Comparison of ENCODE assay signal across 24 cellular contexts in genomic region chr10:122957474-122957873, GRCh38. TPM values are rescaled to one million over a fixed set of nuclear protein-coding genes. Genes with fewer than 3 reads are reported as not detected.
DNase-seq lines count a peak whose midpoint lies in the region; ATAC-seq, FAIRE-seq and TF ChIP-seq lines count a peak whose summit lies in the region.
"Had no signal": no experiment of that assay in that cellular context is flagged by ENCODE, and none has a peak within 500 bp of the region (broad histone marks: within the 10 kb centered on the region; RNA-seq: fewer than 3 reads in every experiment).

No MANE protein-coding gene starts in this region.

- CTCF ChIA-PET in HepG2 (lab: Yijun Ruan, JAX; ENCODE audit: low intra/inter-chr PET ratio, low total read pairs) (no interaction called here), RWPE1 (lab: Yijun Ruan, JAX) (interaction anchor here (0.6 kb wide), 1 partner anchor 1221 kb away, joined by 3 read pairs; no protein-coding TSS in a partner anchor)

- no peak overlapping the region for H2AFZ ChIP-seq in HepG2 (ENCODE audit: low read length)
- H2AFZ ChIP-seq: PC-9 had no signal

- H3K9me3 ChIP-seq in HepG2 (ENCODE audit: low read length) (no peaks in the 10 kb centered on the region), right lobe of liver (no peaks in the 10 kb centered on the region), HAP-1 (no peaks in the 10 kb centered on the region)
- H3K9me3 ChIP-seq: SK-N-SH had no signal

- H3K4me2 ChIP-seq in HepG2 (ENCODE audit: low read depth, low read length) = no peak overlapping the region
- H3K4me2 ChIP-seq: KMS-11, PC-9, SK-N-SH had no signal

- peak; percentile 44 for FAIRE-seq in HepG2 (lab: Jason Lieb, UNC)

- TF ChIP-seq POLR2A in HepG2 (IDR thresholded peaks at IDR 0.05; ENCODE audit: insufficient read depth in 1 of 2, low read depth in 2 of 2, low read length in 2 of 2) = no peak
- TF ChIP-seq POLR2A in right lobe of liver (IDR thresholded peaks at IDR 0.05) = no peak

- peaks cover 4% of the 10 kb centered on the region for H3K79me2 ChIP-seq in HepG2 (ENCODE audit: insufficient read depth, low read length)

- H4K20me1 ChIP-seq in HepG2 (ENCODE audit: insufficient read depth, low read length) = no peaks in the 10 kb centered on the region

- POLR2A ChIA-PET in HepG2 (lab: Yijun Ruan, JAX) (interaction anchor here (1.3 kb wide), 1 partner anchor 22 kb away, joined by 5 read pairs; the partner anchor contains the start of gene PSTK), RWPE1 (lab: Yijun Ruan, JAX; ENCODE audit: low non-redundant PET) (no interaction called here)

- in situ Hi-C loops in HepG2 (cut with HindIII; ENCODE audit: extremely low pct_ligation_motif_present, low pct_unique_long_range_greater_than_20kb) = no loop called here
- in situ Hi-C loops in HAP-1 (cut with MboI; ENCODE audit: low sequenced_read_pairs) = no loop called here

- TF ChIP-seq RAD21 in HepG2 (CRISPR knock-in tag; IDR thresholded peaks at IDR 0.05) = no peak

- no peak for TF ChIP-seq CTCF in HepG2 (CRISPR knock-in tag; IDR thresholded peaks at IDR 0.05)
- TF ChIP-seq CTCF in right lobe of liver (IDR thresholded peaks at IDR 0.05) = no peak
- no peak for TF ChIP-seq CTCF in RWPE1 (conservative IDR thresholded peaks at IDR 0.05; ENCODE audit: low read depth)
- no peak for TF ChIP-seq CTCF in fibroblast of pulmonary artery (IDR thresholded peaks at IDR 0.05; ENCODE audit: low read length, missing control alignments)

- H3K27ac ChIP-seq in HepG2 (ENCODE audit: extremely low read length, insufficient read depth, low read length) (peak overlapping the region; percentile 12), right lobe of liver (no peak overlapping the region), RWPE1 (no peak overlapping the region)
- H3K27ac ChIP-seq: C4-2B, KMS-11, PC-9 had no signal

- WGBS in HepG2 (ENCODE audit: low lambda C conversion rate) = 57% methylated on average over 5 of the region's 5 CpGs
- WGBS in right lobe of liver (ENCODE audit: insufficient coverage, low coverage, low lambda C conversion rate, missing lambda C conversion rate) = 68% methylated on average over 5 of the region's 5 CpGs

- H3K36me3 ChIP-seq in HepG2 (replicated peaks in 1 of 2; ENCODE audit: control insufficient read depth in 1 of 2, insufficient read depth in 2 of 2, low read length in 2 of 2) = no peaks in the 10 kb centered on the region
- H3K36me3 ChIP-seq in right lobe of liver = no peaks in the 10 kb centered on the region
- H3K36me3 ChIP-seq in HAP-1 (replicated peaks) = peaks cover under 1% of the 10 kb centered on the region; the same call in 1 of the 2 replicates

- peaks cover 43% of the 10 kb centered on the region for H3K4me1 ChIP-seq in HepG2 (ENCODE audit: insufficient read depth, low read length)
- peaks cover 0 to 9% (median 0%) of the 10 kb centered on the region in 4 donors for H3K4me1 ChIP-seq in right lobe of liver
- peaks cover 2% of the 10 kb centered on the region for H3K4me1 ChIP-seq in HAP-1

- no peaks in the 10 kb centered on the region; a peak in 1 of 5 replicates for H3K27me3 ChIP-seq in HepG2 (ENCODE audit: control insufficient read depth in 1 of 2, insufficient read depth in 2 of 2, low read length in 2 of 2)
- H3K27me3 ChIP-seq in right lobe of liver = no peaks in the 10 kb centered on the region
- no peaks in the 10 kb centered on the region for H3K27me3 ChIP-seq in HAP-1 (ENCODE audit: low read depth)
- H3K27me3 ChIP-seq: MG63 had no signal

- TF ChIP-seq EP300 in HepG2 (IDR thresholded peaks at IDR 0.05; ENCODE audit: low read depth in 2 of 2, low read length in 2 of 2) (no peak), HepG2 (CRISPR knock-in tag; IDR thresholded peaks at IDR 0.05; ENCODE audit: borderline replicate concordance) (no peak)

- ATAC-seq in HepG2 = no peak
- ATAC-seq in right lobe of liver = no peak

- no peak overlapping the region for H3K9ac ChIP-seq in HepG2 (ENCODE audit: insufficient read depth, low read depth, low read length)
- H3K9ac ChIP-seq: KMS-11, SK-N-SH had no signal

- BruUV-seq in HepG2 (replicated peaks; lab: Mats Ljungman, UMichigan) = no TSS peak

- intact Hi-C loops in HepG2 (cut with micrococcal nuclease; ENCODE audit: unreplicated experiment) (no loop called here), right lobe of liver (cut with DNase I) (no loop called here)

- H3K4me3 ChIP-seq in HepG2 (replicated peaks in 1 of 3; ENCODE audit: insufficient read depth in 1 of 3, low read depth in 2 of 3, low read length in 3 of 3) (no peak overlapping the region), right lobe of liver (no peak overlapping the region), fibroblast of pulmonary artery (replicated peaks; ENCODE audit: low read depth, low read length) (no peak overlapping the region), HAP-1 (no peak overlapping the region)
- H3K4me3 ChIP-seq: MG63, PC-9 had no signal

- DNase-seq in HepG2 (ENCODE audit: low spot score) = peak; percentile 63
- DNase-seq in right lobe of liver = no peak
- peak; percentile 15 for DNase-seq in RWPE1 (ENCODE audit: low spot score)
- DNase-seq in fibroblast of pulmonary artery (ENCODE audit: low read depth) = peak; percentile 21
- DNase-seq in NCI-H510A (lab: John Stamatoyannopoulos, UW) = no peak
- DNase-seq in HAP-1 (ENCODE audit: low spot score in 2 of 2) = no peak
- DNase-seq in Ammon's horn (ENCODE audit: low spot score) = no peak
- no peak for DNase-seq in pons (ENCODE audit: low spot score)
- DNase-seq: AML-193; CD8-positive, alpha-beta memory T cell; H9; MG63; NCI-H1048; NCI-H1417 treated with DMSO at 0.1 percent for 48 hours; NCI-H187; NCI-H748 treated with DMSO at 0.1 percent for 48 hours; PC-9; SIG-M5; SK-N-SH had no signal

RNA-seq across cellular contexts. Expression of gene C10orf88, which starts 3.4 kb away (rescaled TPM):
- total RNA-seq in HepG2 (2016; rRNA removed; fragmentation: Illumina TruSeq; extraction: Trizol) (11.8 and 13.4 TPM in 2 replicates), right lobe of liver (1 to 10 TPM; 2.0 to 4.5 (median 3.3) TPM)
- 2.0 and 2.5 TPM in 2 replicates for total RNA-seq in HepG2 (2016; cell fraction: cytosol; rRNA removed; fragmentation: Illumina TruSeq; extraction: Trizol; ENCODE audit: low read depth)
- 12.1 and 15.6 TPM in 2 replicates for total RNA-seq in HepG2 (2016; cell fraction: insoluble cytoplasmic fraction; rRNA removed; fragmentation: Illumina TruSeq; extraction: Trizol)
- 3.4 and 5.7 TPM in 2 replicates for total RNA-seq in HepG2 (2016; cell fraction: membrane; rRNA removed; fragmentation: Illumina TruSeq; extraction: Trizol)
- total RNA-seq in HepG2 (2016; cell fraction: nucleus; rRNA removed; fragmentation: Illumina TruSeq; extraction: Trizol) = 11.3 and 14.0 TPM in 2 replicates
- polyA plus RNA-seq in HepG2 (2011; rRNA removed) = 4.2 and 4.6 TPM in 2 replicates
- polyA plus RNA-seq in HepG2 (2011; cell fraction: cytosol; rRNA removed) = 1.3 and 2.2 TPM in 2 replicates
- polyA plus RNA-seq in HepG2 (2011; cell fraction: nucleus; rRNA removed) = 2.0 and 3.8 TPM in 2 replicates
- 7.5 and 9.2 TPM in 2 replicates for polyA plus RNA-seq in HepG2 (2012)
- polyA plus RNA-seq in HepG2 (2016; cell fraction: cytosol; fragmentation: Illumina TruSeq; extraction: Trizol; ENCODE audit: low read depth) = 1.0 and 1.2 TPM in 2 replicates
- polyA plus RNA-seq in HepG2 (2016; cell fraction: insoluble cytoplasmic fraction; fragmentation: Illumina TruSeq; extraction: Trizol; ENCODE audit: low read depth) = 13.4 and 13.5 TPM in 2 replicates
- 1.5 and 2.2 TPM in 2 replicates for polyA plus RNA-seq in HepG2 (2016; cell fraction: membrane; fragmentation: Illumina TruSeq; extraction: Trizol; ENCODE audit: low read depth)
- polyA plus RNA-seq in HepG2 (2016; cell fraction: nucleus; fragmentation: Illumina TruSeq; extraction: Trizol; ENCODE audit: insufficient read depth, low read depth) = 20.3 and 21.5 TPM in 2 replicates
- 1.4 and 2.6 TPM in 2 replicates for polyA minus RNA-seq in HepG2 (2011; rRNA and poly(A)+ RNA removed; ENCODE audit: low replicate concordance)
- polyA minus RNA-seq in HepG2 (2011; cell fraction: cytosol; rRNA and poly(A)+ RNA removed) = 6.1 and 8.5 TPM in 2 replicates
- polyA minus RNA-seq in HepG2 (2011; cell fraction: nucleus; rRNA and poly(A)+ RNA removed) = 12.0 and 14.7 TPM in 2 replicates

RNA-seq across cellular contexts. Expression of gene PSTK, which starts 22.7 kb away (rescaled TPM):
- total RNA-seq in HepG2 (2016; rRNA removed; fragmentation: Illumina TruSeq; extraction: Trizol) = 9.3 and 9.8 TPM in 2 replicates
- total RNA-seq in HepG2 (2016; cell fraction: cytosol; rRNA removed; fragmentation: Illumina TruSeq; extraction: Trizol; ENCODE audit: low read depth) = 6.0 TPM in 2 replicates
- 9.1 and 10.9 TPM in 2 replicates for total RNA-seq in HepG2 (2016; cell fraction: insoluble cytoplasmic fraction; rRNA removed; fragmentation: Illumina TruSeq; extraction: Trizol)
- 7.5 and 8.6 TPM in 2 replicates for total RNA-seq in HepG2 (2016; cell fraction: membrane; rRNA removed; fragmentation: Illumina TruSeq; extraction: Trizol)
- 8.3 and 10.9 TPM in 2 replicates for total RNA-seq in HepG2 (2016; cell fraction: nucleus; rRNA removed; fragmentation: Illumina TruSeq; extraction: Trizol)
- 7.5 and 8.2 TPM in 2 replicates for polyA plus RNA-seq in HepG2 (2011; rRNA removed)
- 5.3 and 6.7 TPM in 2 replicates for polyA plus RNA-seq in HepG2 (2011; cell fraction: cytosol; rRNA removed)
- 5.6 and 6.5 TPM in 2 replicates for polyA plus RNA-seq in HepG2 (2011; cell fraction: nucleus; rRNA removed)
- 5.6 and 7.4 TPM in 2 replicates for polyA plus RNA-seq in HepG2 (2012)
- polyA plus RNA-seq in HepG2 (2016; cell fraction: cytosol; fragmentation: Illumina TruSeq; extraction: Trizol; ENCODE audit: low read depth) = 5.2 and 6.9 TPM in 2 replicates
- polyA plus RNA-seq in HepG2 (2016; cell fraction: insoluble cytoplasmic fraction; fragmentation: Illumina TruSeq; extraction: Trizol; ENCODE audit: low read depth) = 12.0 and 12.9 TPM in 2 replicates
- 6.0 and 7.2 TPM in 2 replicates for polyA plus RNA-seq in HepG2 (2016; cell fraction: membrane; fragmentation: Illumina TruSeq; extraction: Trizol; ENCODE audit: low read depth)
- 14.7 and 16.0 TPM in 2 replicates for polyA plus RNA-seq in HepG2 (2016; cell fraction: nucleus; fragmentation: Illumina TruSeq; extraction: Trizol; ENCODE audit: insufficient read depth, low read depth)
- 2.8 and 4.0 TPM in 2 replicates for polyA minus RNA-seq in HepG2 (2011; rRNA and poly(A)+ RNA removed; ENCODE audit: low replicate concordance)
- polyA minus RNA-seq in HepG2 (2011; cell fraction: cytosol; rRNA and poly(A)+ RNA removed) = 2.2 and 3.2 TPM in 2 replicates
- 11.8 and 12.4 TPM in 2 replicates for polyA minus RNA-seq in HepG2 (2011; cell fraction: nucleus; rRNA and poly(A)+ RNA removed)
- total RNA-seq in right lobe of liver = 1 to 10 TPM; 3.0 to 6.9 (median 4.0) TPM

RNA-seq across cellular contexts. Expression of gene FAM24A, which starts 47.1 kb away (rescaled TPM):
- total RNA-seq in HepG2 (2016; rRNA removed; fragmentation: Illumina TruSeq; extraction: Trizol) = not detected in 2 replicates
- total RNA-seq in HepG2 (2016; cell fraction: cytosol; rRNA removed; fragmentation: Illumina TruSeq; extraction: Trizol; ENCODE audit: low read depth) = not detected in 2 replicates
- not detected in 2 replicates for total RNA-seq in HepG2 (2016; cell fraction: insoluble cytoplasmic fraction; rRNA removed; fragmentation: Illumina TruSeq; extraction: Trizol)
- total RNA-seq in HepG2 (2016; cell fraction: membrane; rRNA removed; fragmentation: Illumina TruSeq; extraction: Trizol) = not detected in 2 replicates
- not detected in 2 replicates for total RNA-seq in HepG2 (2016; cell fraction: nucleus; rRNA removed; fragmentation: Illumina TruSeq; extraction: Trizol)
- polyA plus RNA-seq in HepG2 (2011; rRNA removed) = not detected in 2 replicates
- polyA plus RNA-seq in HepG2 (2011; cell fraction: cytosol; rRNA removed) = not detected in 2 replicates
- polyA plus RNA-seq in HepG2 (2011; cell fraction: nucleus; rRNA removed) = not detected in 2 replicates
- polyA plus RNA-seq in HepG2 (2012) = not detected in 2 replicates
- not detected in 2 replicates for polyA plus RNA-seq in HepG2 (2016; cell fraction: cytosol; fragmentation: Illumina TruSeq; extraction: Trizol; ENCODE audit: low read depth)
- polyA plus RNA-seq in HepG2 (2016; cell fraction: insoluble cytoplasmic fraction; fragmentation: Illumina TruSeq; extraction: Trizol; ENCODE audit: low read depth) = not detected in 2 replicates
- polyA plus RNA-seq in HepG2 (2016; cell fraction: membrane; fragmentation: Illumina TruSeq; extraction: Trizol; ENCODE audit: low read depth) = not detected in 2 replicates
- polyA plus RNA-seq in HepG2 (2016; cell fraction: nucleus; fragmentation: Illumina TruSeq; extraction: Trizol; ENCODE audit: insufficient read depth, low read depth) = not detected in 2 replicates
- polyA minus RNA-seq in HepG2 (2011; rRNA and poly(A)+ RNA removed; ENCODE audit: low replicate concordance) = not detected in 2 replicates
- polyA minus RNA-seq in HepG2 (2011; cell fraction: cytosol; rRNA and poly(A)+ RNA removed) = not detected in 2 replicates
- polyA minus RNA-seq in HepG2 (2011; cell fraction: nucleus; rRNA and poly(A)+ RNA removed) = not detected in 2 replicates
- total RNA-seq in right lobe of liver = not detected
- total RNA-seq: A172; CD8-positive, alpha-beta memory T cell; H9; NCI-H460; PC-9 had no signal
- polyA plus RNA-seq: AG04450; CD8-positive, alpha-beta memory T cell; SK-N-SH had no signal

RNA-seq across cellular contexts. Expression of gene IKZF5, which starts 51.1 kb away (rescaled TPM):
- 3.7 and 4.1 TPM in 2 replicates for total RNA-seq in HepG2 (2016; rRNA removed; fragmentation: Illumina TruSeq; extraction: Trizol)
- total RNA-seq in HepG2 (2016; cell fraction: cytosol; rRNA removed; fragmentation: Illumina TruSeq; extraction: Trizol; ENCODE audit: low read depth) = 0.61 and 0.62 TPM in 2 replicates
- 3.1 and 4.8 TPM in 2 replicates for total RNA-seq in HepG2 (2016; cell fraction: insoluble cytoplasmic fraction; rRNA removed; fragmentation: Illumina TruSeq; extraction: Trizol)
- 2.5 and 3.3 TPM in 2 replicates for total RNA-seq in HepG2 (2016; cell fraction: membrane; rRNA removed; fragmentation: Illumina TruSeq; extraction: Trizol)
- 8.2 and 9.7 TPM in 2 replicates for total RNA-seq in HepG2 (2016; cell fraction: nucleus; rRNA removed; fragmentation: Illumina TruSeq; extraction: Trizol)
- 11.3 and 12.0 TPM in 2 replicates for polyA plus RNA-seq in HepG2 (2011; rRNA removed)
- 4.6 and 5.5 TPM in 2 replicates for polyA plus RNA-seq in HepG2 (2011; cell fraction: cytosol; rRNA removed)
- 12.2 and 13.5 TPM in 2 replicates for polyA plus RNA-seq in HepG2 (2011; cell fraction: nucleus; rRNA removed)
- 9.4 and 13.5 TPM in 2 replicates for polyA plus RNA-seq in HepG2 (2012)
- polyA plus RNA-seq in HepG2 (2016; cell fraction: cytosol; fragmentation: Illumina TruSeq; extraction: Trizol; ENCODE audit: low read depth) = 1.1 and 1.2 TPM in 2 replicates
- polyA plus RNA-seq in HepG2 (2016; cell fraction: insoluble cytoplasmic fraction; fragmentation: Illumina TruSeq; extraction: Trizol; ENCODE audit: low read depth) = 13.5 and 14.5 TPM in 2 replicates
- polyA plus RNA-seq in HepG2 (2016; cell fraction: membrane; fragmentation: Illumina TruSeq; extraction: Trizol; ENCODE audit: low read depth) = 3.2 and 5.6 TPM in 2 replicates
- 18.6 and 19.5 TPM in 2 replicates for polyA plus RNA-seq in HepG2 (2016; cell fraction: nucleus; fragmentation: Illumina TruSeq; extraction: Trizol; ENCODE audit: insufficient read depth, low read depth)
- polyA minus RNA-seq in HepG2 (2011; rRNA and poly(A)+ RNA removed; ENCODE audit: low replicate concordance) = 6.1 and 9.1 TPM in 2 replicates
- 4.9 and 5.3 TPM in 2 replicates for polyA minus RNA-seq in HepG2 (2011; cell fraction: cytosol; rRNA and poly(A)+ RNA removed)
- polyA minus RNA-seq in HepG2 (2011; cell fraction: nucleus; rRNA and poly(A)+ RNA removed) = 21.5 and 26.7 TPM in 2 replicates
- 10 to 100 TPM in 2 of 6 experiments, 1 to 10 TPM in 4; 4.1 to 15.8 (median 8.3) TPM for total RNA-seq in right lobe of liver

RNA-seq across cellular contexts. Expression of gene ACADSB, which starts 51.3 kb away (rescaled TPM):
- total RNA-seq in HepG2 (2016; rRNA removed; fragmentation: Illumina TruSeq; extraction: Trizol) (80.0 and 186 TPM in 2 replicates), right lobe of liver (100 to 1,000 TPM in 4 of 6 experiments, 10 to 100 TPM in 2; 73.6 to 591 (median 273) TPM)
- 4.1 and 6.0 TPM in 2 replicates for total RNA-seq in HepG2 (2016; cell fraction: cytosol; rRNA removed; fragmentation: Illumina TruSeq; extraction: Trizol; ENCODE audit: low read depth)
- 83.2 and 181 TPM in 2 replicates for total RNA-seq in HepG2 (2016; cell fraction: insoluble cytoplasmic fraction; rRNA removed; fragmentation: Illumina TruSeq; extraction: Trizol)
- 18.7 and 22.3 TPM in 2 replicates for total RNA-seq in HepG2 (2016; cell fraction: membrane; rRNA removed; fragmentation: Illumina TruSeq; extraction: Trizol)
- 56.2 and 60.6 TPM in 2 replicates for total RNA-seq in HepG2 (2016; cell fraction: nucleus; rRNA removed; fragmentation: Illumina TruSeq; extraction: Trizol)
- 76.6 and 87.6 TPM in 2 replicates for polyA plus RNA-seq in HepG2 (2011; rRNA removed)
- polyA plus RNA-seq in HepG2 (2011; cell fraction: cytosol; rRNA removed) = 29.9 and 54.9 TPM in 2 replicates
- polyA plus RNA-seq in HepG2 (2011; cell fraction: nucleus; rRNA removed) = 44.5 and 55.6 TPM in 2 replicates
- polyA plus RNA-seq in HepG2 (2012) = 86.5 and 157 TPM in 2 replicates
- polyA plus RNA-seq in HepG2 (2016; cell fraction: cytosol; fragmentation: Illumina TruSeq; extraction: Trizol; ENCODE audit: low read depth) = 2.0 and 3.4 TPM in 2 replicates
- 165 TPM in 2 replicates for polyA plus RNA-seq in HepG2 (2016; cell fraction: insoluble cytoplasmic fraction; fragmentation: Illumina TruSeq; extraction: Trizol; ENCODE audit: low read depth)
- 8.4 and 9.5 TPM in 2 replicates for polyA plus RNA-seq in HepG2 (2016; cell fraction: membrane; fragmentation: Illumina TruSeq; extraction: Trizol; ENCODE audit: low read depth)
- polyA plus RNA-seq in HepG2 (2016; cell fraction: nucleus; fragmentation: Illumina TruSeq; extraction: Trizol; ENCODE audit: insufficient read depth, low read depth) = 75.5 and 83.4 TPM in 2 replicates
- polyA minus RNA-seq in HepG2 (2011; rRNA and poly(A)+ RNA removed; ENCODE audit: low replicate concordance) = 1.1 and 23.6 TPM in 2 replicates
- polyA minus RNA-seq in HepG2 (2011; cell fraction: cytosol; rRNA and poly(A)+ RNA removed) = 44.7 and 65.6 TPM in 2 replicates
- 83.4 and 110 TPM in 2 replicates for polyA minus RNA-seq in HepG2 (2011; cell fraction: nucleus; rRNA and poly(A)+ RNA removed)

Comparison
In these comparisons a context has a peak if more than half of its experiments do, and no peak if none do; other contexts are left out.
1. DNase-seq: peak in HepG2 (single experiment), RWPE1 (single experiment) and fibroblast of pulmonary artery (single experiment); none in right lobe of liver (0 of 3), NCI-H510A (single experiment), HAP-1 (0 of 2), Ammon's horn (single experiment) and pons (single experiment).